In genomic region chr2:15149063-15149462, GRCh38 we compare ENCODE assay signal across 7 cellular contexts.
"Had no signal": no experiment of that assay in that cellular context is flagged by ENCODE, and none has a peak within 500 bp of the region (broad histone marks: within the 10 kb centered on the region; RNA-seq: fewer than 3 reads in every experiment).

No MANE protein-coding gene starts in this region.

- H3K9me3 Mint-ChIP-seq: H9 had no signal

- FAIRE-seq: H1, H54, HTR-8/SVneo had no signal

- H3K4me1 Mint-ChIP-seq: GM23338, H9 had no signal

- DNase-seq: H9, HCEC 1CT, IMR-90 had no signal

- H3K27ac Mint-ChIP-seq: GM23338 had no signal

- ATAC-seq: GM23338 had no signal

- H3K4me3 Mint-ChIP-seq: GM23338, H9 had no signal

- H3K4me2 ChIP-seq: GM23338 had no signal

- H2AFZ ChIP-seq: GM23338 had no signal

- H3K4me3 ChIP-seq: GM23338 had no signal
